ENCODE assay signal across 11 cellular contexts in the genomic region with DNA sequence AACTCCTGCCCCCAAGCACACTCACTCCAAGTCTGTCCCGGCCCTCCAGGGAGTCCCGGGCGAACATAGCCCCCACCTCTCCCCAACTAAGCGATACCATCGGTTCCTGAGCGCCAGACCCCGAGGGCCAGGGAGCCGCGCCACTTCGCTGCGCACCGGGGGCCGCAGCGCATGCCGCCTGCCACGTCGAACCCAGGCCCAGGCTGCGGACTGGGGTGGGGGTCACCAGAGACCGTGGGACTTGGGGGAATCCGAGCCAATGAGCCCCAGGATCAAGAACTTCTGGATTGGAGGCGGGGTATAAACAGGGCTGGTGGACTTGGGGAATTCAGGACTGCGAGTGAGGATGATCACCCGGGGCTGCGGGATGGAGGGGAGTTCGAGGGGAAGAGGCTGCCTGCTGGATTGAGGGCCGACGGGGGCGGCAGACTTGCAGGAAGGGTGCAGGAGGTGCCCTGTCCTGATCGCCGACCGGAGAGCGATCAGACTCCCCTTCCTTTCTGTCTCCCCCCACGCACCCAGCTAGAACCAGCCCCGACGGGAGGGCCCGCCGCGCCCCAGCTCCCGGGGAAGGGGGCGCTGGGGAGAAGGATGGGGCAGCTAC. TPM values are rescaled to one million over a fixed set of nuclear protein-coding genes. Genes with fewer than 3 reads are reported as not detected.
DNase-seq lines count a peak whose midpoint lies in the region; ATAC-seq and TF ChIP-seq lines count a peak whose summit lies in the region.
"Had no signal": no experiment of that assay in that cellular context is flagged by ENCODE, and none has a peak within 500 bp of the region (broad histone marks: within the 10 kb centered on the region; RNA-seq: fewer than 3 reads in every experiment).

No MANE protein-coding gene starts in this region.

- POLR2A ChIA-PET in activated CD4-positive, alpha-beta T cell treated with anti-CD3 and anti-CD28 coated beads for 36 hours (lab: Charles Lee), result no interaction called here

- H3K9me3 ChIP-seq in adipocyte (ENCODE audit: control insufficient read depth, low read length), result no peaks in the 10 kb centered on the region
- H3K9me3 ChIP-seq in lower lobe of right lung, result no peaks in the 10 kb centered on the region
- H3K9me3 ChIP-seq in stomach smooth muscle (ENCODE audit: control insufficient read depth in 2 of 2, low read length in 2 of 2), result no peaks in the 10 kb centered on the region
- H3K9me3 ChIP-seq in testis, result no peaks in the 10 kb centered on the region
- H3K9me3 ChIP-seq: pancreas had no signal

- H3K36me3 Mint-ChIP-seq in activated CD4-positive, alpha-beta T cell treated with anti-CD3 and anti-CD28 coated beads for 36 hours (ENCODE audit: low read depth), result no peaks in the 10 kb centered on the region
- H3K36me3 Mint-ChIP-seq: activated CD4-positive, alpha-beta memory T cell treated with anti-CD3 and anti-CD28 coated beads for 36 hours had no signal

- no peak for ATAC-seq in activated CD4-positive, alpha-beta T cell treated with anti-CD3 and anti-CD28 coated beads for 36 hours
- peak in 1 of 2 donors; percentile 14 for ATAC-seq in lower lobe of right lung
- ATAC-seq in HG03280 (IDR thresholded peaks at IDR 0.05; ENCODE audit: unreplicated experiment), result no peak
- ATAC-seq in HG02623 (IDR thresholded peaks at IDR 0.05; ENCODE audit: unreplicated experiment), result no peak

- TF ChIP-seq POLR2A in testis (IDR thresholded peaks at IDR 0.05), result no peak

- H3K27ac ChIP-seq in lower lobe of right lung (no peak overlapping the region), stomach smooth muscle (ENCODE audit: low read length) (no peak overlapping the region), testis (no peak overlapping the region)
- H3K27ac ChIP-seq: pancreas had no signal

- no peak overlapping the region for H3K4me3 ChIP-seq in adipocyte (ENCODE audit: low read length)
- H3K4me3 ChIP-seq in lower lobe of right lung, result peak overlapping the region; percentile 50
- H3K4me3 ChIP-seq in stomach smooth muscle (ENCODE audit: low read length in 2 of 2), result peak overlapping the region; percentile 25 to 62
- peak overlapping the region in 1 of 2 donors; percentile 45 for H3K4me3 ChIP-seq in testis

- H3K9me3 Mint-ChIP-seq in activated CD4-positive, alpha-beta T cell treated with anti-CD3 and anti-CD28 coated beads for 36 hours (ENCODE audit: low read depth), result no peaks in the 10 kb centered on the region
- H3K9me3 Mint-ChIP-seq: activated CD4-positive, alpha-beta memory T cell treated with anti-CD3 and anti-CD28 coated beads for 36 hours had no signal

- H3K4me1 Mint-ChIP-seq in activated CD4-positive, alpha-beta T cell treated with anti-CD3 and anti-CD28 coated beads for 36 hours, result peaks cover 6% of the 10 kb centered on the region

- H3K36me3 ChIP-seq in adipocyte (ENCODE audit: control insufficient read depth, insufficient read depth, low read length, severe bottlenecking) (no peaks in the 10 kb centered on the region), lower lobe of right lung (no peaks in the 10 kb centered on the region), stomach smooth muscle (ENCODE audit: control insufficient read depth in 2 of 2, insufficient read depth in 2 of 2, low read length in 2 of 2) (no peaks in the 10 kb centered on the region), testis (ENCODE audit: low read depth, missing control alignments) (no peaks in the 10 kb centered on the region)
- H3K36me3 ChIP-seq: pancreas had no signal

- intact Hi-C loops in activated CD4-positive, alpha-beta T cell treated with anti-CD3 and anti-CD28 coated beads for 36 hours (cut with DNase I, micrococcal nuclease), result loop anchor here in 1 of 2 experiments (10.0 kb wide), 1 partner anchor 599 kb away; the partner anchor contains the start of gene GRIK3
- intact Hi-C loops in lower lobe of right lung (cut with DNase I), result no loop called here
- intact Hi-C loops in testis (cut with DNase I; ENCODE audit: low total_unique reads), result no loop called here

- H3K4me1 ChIP-seq in adipocyte (ENCODE audit: control insufficient read depth, insufficient read depth, low read length) (no peaks in the 10 kb centered on the region), lower lobe of right lung (peaks cover 12% of the 10 kb centered on the region), stomach smooth muscle (ENCODE audit: control insufficient read depth, insufficient read depth, low read length) (peaks cover 11% of the 10 kb centered on the region), testis (peaks cover 10% of the 10 kb centered on the region)

- CTCF ChIA-PET in activated CD4-positive, alpha-beta T cell treated with anti-CD3 and anti-CD28 coated beads for 36 hours (lab: Charles Lee), result interaction anchor here (0.6 kb wide), 1 partner anchor 44 kb away, joined by 3 read pairs; no protein-coding TSS in a partner anchor

- H3K27me3 Mint-ChIP-seq in activated CD4-positive, alpha-beta T cell treated with anti-CD3 and anti-CD28 coated beads for 36 hours, result peaks cover 66% of the 10 kb centered on the region

- TF ChIP-seq CTCF in lower lobe of right lung (IDR thresholded peaks at IDR 0.05) (no peak), testis (IDR thresholded peaks at IDR 0.05) (no peak)

- peaks cover 82% of the 10 kb centered on the region for H3K27me3 ChIP-seq in adipocyte (replicated peaks; ENCODE audit: control insufficient read depth, insufficient read depth, low read length)
- H3K27me3 ChIP-seq in lower lobe of right lung (ENCODE audit: low read depth), result peaks cover 65% of the 10 kb centered on the region
- peaks cover 61 to 64% of the 10 kb centered on the region in 2 donors for H3K27me3 ChIP-seq in stomach smooth muscle (ENCODE audit: control insufficient read depth in 1 of 2, insufficient read depth in 2 of 2, low read length in 2 of 2)
- H3K27me3 ChIP-seq in testis, result no peaks in the 10 kb centered on the region

- no peak overlapping the region for H3K27ac Mint-ChIP-seq in activated CD4-positive, alpha-beta T cell treated with anti-CD3 and anti-CD28 coated beads for 36 hours
- H3K27ac Mint-ChIP-seq: activated CD4-positive, alpha-beta memory T cell treated with anti-CD3 and anti-CD28 coated beads for 36 hours had no signal

- H3K9ac ChIP-seq in adipocyte (ENCODE audit: low read length) (no peak overlapping the region), stomach smooth muscle (ENCODE audit: low read length in 2 of 2) (no peak overlapping the region)

- peak; percentile 11 for DNase-seq in activated CD4-positive, alpha-beta T cell treated with anti-CD3 and anti-CD28 coated beads for 36 hours
- DNase-seq in activated CD4-positive, alpha-beta T cell treated with anti-CD3 and anti-CD28 coated beads, Interleukin-2, amount 50 U/mL, for 1 hour, result no peak
- DNase-seq in adipocyte (ENCODE audit: low read depth), result peak; percentile 5
- DNase-seq in lower lobe of right lung, result no peak
- no peak for DNase-seq in testis
- DNase-seq: activated CD4-positive, alpha-beta memory T cell treated with anti-CD3 and anti-CD28 coated beads for 36 hours; GF-D8; pancreas had no signal

- WGBS in testis, 2 donors, result 1 to 4% methylated on average over 26 to 39 of the region's 40 CpGs

- no peak overlapping the region for H3K4me3 Mint-ChIP-seq in activated CD4-positive, alpha-beta T cell treated with anti-CD3 and anti-CD28 coated beads for 36 hours
- H3K4me3 Mint-ChIP-seq: activated CD4-positive, alpha-beta memory T cell treated with anti-CD3 and anti-CD28 coated beads for 36 hours had no signal

RNA-seq across cellular contexts. Expression of gene RSPO1, which starts 0.6 kb away (rescaled TPM):
- total RNA-seq in activated CD4-positive, alpha-beta T cell treated with anti-CD3 and anti-CD28 coated beads for 36 hours, result not detected
- total RNA-seq in lower lobe of right lung (4.3 TPM), testis (under 1 TPM; 0.16 to 0.25 TPM)
- 5.0 TPM for polyA plus RNA-seq in testis (ENCODE audit: insufficient read depth, low read depth, low replicate concordance)
- total RNA-seq: activated CD4-positive, alpha-beta memory T cell treated with anti-CD3 and anti-CD28 coated beads for 36 hours had no signal

RNA-seq across cellular contexts. Expression of gene GNL2, which starts 38.3 kb away (rescaled TPM):
- 10 to 100 TPM; 82.3 to 98.8 TPM for total RNA-seq in activated CD4-positive, alpha-beta T cell treated with anti-CD3 and anti-CD28 coated beads for 36 hours
- total RNA-seq in lower lobe of right lung (37.5 TPM), testis (10 to 100 TPM; 57.4 to 78.7 TPM)
- polyA plus RNA-seq in testis (ENCODE audit: insufficient read depth, low read depth, low replicate concordance), result 34.4 TPM

RNA-seq across cellular contexts. Expression of gene CDCA8, which starts 58.3 kb away (rescaled TPM):
- total RNA-seq in activated CD4-positive, alpha-beta T cell treated with anti-CD3 and anti-CD28 coated beads for 36 hours, result 10 to 100 TPM; 61.2 to 61.7 TPM
- 1.7 TPM for total RNA-seq in lower lobe of right lung
- 10 to 100 TPM; 21.0 to 28.1 TPM for total RNA-seq in testis
- polyA plus RNA-seq in testis (ENCODE audit: insufficient read depth, low read depth, low replicate concordance), result 52.4 TPM

Comparison
In these comparisons a context has a peak if more than half of its experiments do, and no peak if none do; other contexts are left out.
1. DNase-seq: peak in activated CD4-positive, alpha-beta T cell treated with anti-CD3 and anti-CD28 coated beads for 36 hours (single experiment) and adipocyte (single experiment); none in activated CD4-positive, alpha-beta T cell treated with anti-CD3 and anti-CD28 coated beads, Interleukin-2, amount 50 U/mL, for 1 hour (single experiment), lower lobe of right lung (single experiment) and testis (single experiment).